1 cellular context compared by ENCODE assay signal in genomic region chr4:118012142-118012541, GRCh38.
TF ChIP-seq lines count a peak whose summit lies in the region.

No MANE protein-coding gene starts in this region.

TF ChIP-seq in K562, 482 proteins besides CTCF, POLR2A, EP300 and RAD21 (continued from another document):
- TF ChIP-seq MGA (IDR thresholded peaks at IDR 0.05) (no peak), ZNF699 (CRISPR knock-in tag; IDR thresholded peaks at IDR 0.05; ENCODE audit: insufficient replicate concordance) (no peak), SAFB2 (IDR thresholded peaks at IDR 0.05; ENCODE audit: borderline replicate concordance, low read depth, low read length, severe bottlenecking) (no peak), HDAC3 (IDR thresholded peaks at IDR 0.05; ENCODE audit: borderline replicate concordance, partially characterized antibody) (no peak), ZNF124 (CRISPR knock-in tag; IDR thresholded peaks at IDR 0.05) (no peak), MAFF (IDR thresholded peaks at IDR 0.05; ENCODE audit: low read length) (0 out of 2 replicates have a peak, but pooled peaks have one; percentile 12), ZNF280B (CRISPR knock-in tag; IDR thresholded peaks at IDR 0.05) (no peak), MAFG (tag; conservative IDR thresholded peaks at IDR 0.05) (peak; percentile 23; the same call in 1 of the 2 replicates), NFE2 (IDR thresholded peaks at IDR 0.05; ENCODE audit: low read depth) (peak; percentile 47; the same call in 1 of the 2 replicates)
